ENCODE assay signal across 8 cellular contexts in the genomic region with DNA sequence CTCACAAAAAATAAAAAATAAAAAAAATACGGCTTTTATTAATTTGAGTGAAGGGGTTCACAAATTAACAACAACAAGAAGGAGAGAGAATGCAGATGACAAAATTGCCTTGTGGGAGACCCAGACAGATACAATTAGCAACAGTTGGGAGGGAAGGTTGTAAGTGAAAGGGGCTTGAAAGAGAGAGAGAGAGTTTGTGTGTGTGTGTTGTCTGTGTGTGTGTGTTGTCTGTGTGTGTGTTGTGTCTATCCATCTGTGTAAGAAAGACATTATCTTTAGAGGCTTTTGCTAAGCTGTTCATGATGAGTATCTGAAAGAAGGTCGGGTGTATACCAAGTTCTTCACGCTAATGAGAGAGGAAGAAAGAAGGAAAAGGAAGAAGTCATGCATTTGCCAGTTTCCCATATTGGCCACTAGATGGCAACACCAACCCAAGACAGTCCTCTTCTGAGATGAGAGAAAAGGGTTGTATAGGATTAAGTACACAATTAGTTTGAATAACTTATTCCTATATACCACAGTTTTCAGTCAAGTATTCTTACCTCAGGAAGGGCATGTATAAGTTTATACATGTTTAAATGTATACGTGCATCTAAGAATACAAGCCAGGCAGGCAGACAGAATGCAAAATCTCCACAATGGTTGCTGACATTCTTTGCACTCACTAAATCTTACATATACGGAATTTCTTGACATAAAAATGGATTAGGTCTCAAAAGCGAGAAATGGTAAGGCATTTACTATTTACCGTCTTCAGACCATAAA.
A peak's percentile ranks its signal among the peaks of the same experiment; 100 is the strongest.
DNase-seq lines count a peak whose midpoint lies in the region; ATAC-seq and TF ChIP-seq lines count a peak whose summit lies in the region.

No MANE protein-coding gene starts in this region.

- no peaks in the 10 kb centered on the region for H3K27me3 Mint-ChIP-seq in naive B cell

- no peak for TF ChIP-seq POLR2A in GM18505 (IDR thresholded peaks at IDR 0.05; ENCODE audit: borderline replicate concordance, extremely low read depth, insufficient read depth, insufficient read length)
- no peak for TF ChIP-seq POLR2A in uterus (IDR thresholded peaks at IDR 0.05)

- H3K27ac Mint-ChIP-seq in naive B cell: peak overlapping the region in 5 of 6 donors; percentile 15 to 90 (median 84)

- peak; percentile 73 for ATAC-seq in GM18505 (IDR thresholded peaks at IDR 0.05; ENCODE audit: unreplicated experiment)
- ATAC-seq in HG02938 (IDR thresholded peaks at IDR 0.05; ENCODE audit: unreplicated experiment): peak; percentile 66
- ATAC-seq in esophagus mucosa: peak; percentile 85
- peak; percentile 79 to 84 for ATAC-seq in naive B cell (ENCODE audit: low read depth in 2 of 2)

- H4K20me1 ChIP-seq in BLaER1 treated with 17β-estradiol and CSF1 and Interleukin-3, amounts not matched to agents 10 nM and 100 nM: no peaks in the 10 kb centered on the region

- peak overlapping the region in 7 of 11 experiments; percentile 27 to 78 (median 55); a peak in 11 of 22 replicates for H3K27ac ChIP-seq in BLaER1 treated with 17β-estradiol and CSF1 and Interleukin-3, amounts not matched to agents 10 nM and 100 nM
- no peak overlapping the region for H3K27ac ChIP-seq in uterus

- DNase-seq in NCI-H2081 treated with DMSO at 0.1 percent for 48 hours (lab: John Stamatoyannopoulos, UW): peak; percentile 25
- DNase-seq in naive B cell: peak; percentile 51
- DNase-seq in uterus: peak in 1 of 2 donors; percentile 17

- H3K36me3 Mint-ChIP-seq in naive B cell: no peaks in the 10 kb centered on the region

- peak overlapping the region in 9 of 11 experiments; percentile 48 to 72 (median 56); a peak in 13 of 22 replicates for H3K9ac ChIP-seq in BLaER1 treated with 17β-estradiol and CSF1 and Interleukin-3, amounts not matched to agents 10 nM and 100 nM

- H3K4me3 Mint-ChIP-seq in naive B cell: peak overlapping the region; percentile 76 to 91 (median 84)

- no peaks in the 10 kb centered on the region for H3K36me3 ChIP-seq in BLaER1 treated with 17β-estradiol and CSF1 and Interleukin-3, amounts not matched to agents 10 nM and 100 nM
- H3K36me3 ChIP-seq in uterus: no peaks in the 10 kb centered on the region

- no peaks in the 10 kb centered on the region for H3K27me3 ChIP-seq in BLaER1 treated with 17β-estradiol and CSF1 and Interleukin-3, amounts not matched to agents 10 nM and 100 nM
- no peaks in the 10 kb centered on the region for H3K27me3 ChIP-seq in uterus

- H3K9me3 Mint-ChIP-seq in naive B cell: no peaks in the 10 kb centered on the region

- peak overlapping the region; percentile 38 to 63 (median 50); a peak in 19 of 20 replicates for H3K4me3 ChIP-seq in BLaER1 treated with 17β-estradiol and CSF1 and Interleukin-3, amounts not matched to agents 10 nM and 100 nM
- H3K4me3 ChIP-seq in WI38 (ENCODE audit: low read depth, low read length): peak overlapping the region; percentile 57
- peak overlapping the region; percentile 6 to 22 for H3K4me3 ChIP-seq in uterus

- peak; percentile 74 for TF ChIP-seq CTCF in WI38 (IDR thresholded peaks at IDR 0.05; ENCODE audit: low read depth, low read length)
- peak; percentile 76 to 88 (median 80) for TF ChIP-seq CTCF in uterus (IDR thresholded peaks at IDR 0.05)

- no peaks in the 10 kb centered on the region for H3K9me3 ChIP-seq in BLaER1 treated with 17β-estradiol and CSF1 and Interleukin-3, amounts not matched to agents 10 nM and 100 nM (replicated peaks in 1 of 11)
- H3K9me3 ChIP-seq in uterus: no peaks in the 10 kb centered on the region

- H3K4me1 Mint-ChIP-seq in naive B cell: peaks cover 13 to 23% (median 18%) of the 10 kb centered on the region in 3 donors

- H3K4me2 ChIP-seq in BLaER1 treated with 17β-estradiol and CSF1 and Interleukin-3, amounts not matched to agents 10 nM and 100 nM: peak overlapping the region; percentile 71 to 98 (median 81)

- intact Hi-C loops in uterus (cut with DNase I; ENCODE audit: low total_unique reads): no loop called here

- peaks cover 11 to 17% (median 13%) of the 10 kb centered on the region in 10 experiments; a peak in 19 of 20 replicates for H3K4me1 ChIP-seq in BLaER1 treated with 17β-estradiol and CSF1 and Interleukin-3, amounts not matched to agents 10 nM and 100 nM
- no peaks in the 10 kb centered on the region for H3K4me1 ChIP-seq in uterus

Comparison
In these comparisons a context has a peak if more than half of its experiments do, and no peak if none do; other contexts are left out.
1. H3K27ac ChIP-seq: peak in BLaER1 treated with 17β-estradiol and CSF1 and Interleukin-3, amounts not matched to agents 10 nM and 100 nM (7 of 11); none in uterus (0 of 2).
2. Peak in every context shown above with its lines, with median percentiles within 50 percentile points of each other: H3K4me3 ChIP-seq and ATAC-seq.